Comparison of ENCODE assay signal across 15 cellular contexts in the genomic region with DNA sequence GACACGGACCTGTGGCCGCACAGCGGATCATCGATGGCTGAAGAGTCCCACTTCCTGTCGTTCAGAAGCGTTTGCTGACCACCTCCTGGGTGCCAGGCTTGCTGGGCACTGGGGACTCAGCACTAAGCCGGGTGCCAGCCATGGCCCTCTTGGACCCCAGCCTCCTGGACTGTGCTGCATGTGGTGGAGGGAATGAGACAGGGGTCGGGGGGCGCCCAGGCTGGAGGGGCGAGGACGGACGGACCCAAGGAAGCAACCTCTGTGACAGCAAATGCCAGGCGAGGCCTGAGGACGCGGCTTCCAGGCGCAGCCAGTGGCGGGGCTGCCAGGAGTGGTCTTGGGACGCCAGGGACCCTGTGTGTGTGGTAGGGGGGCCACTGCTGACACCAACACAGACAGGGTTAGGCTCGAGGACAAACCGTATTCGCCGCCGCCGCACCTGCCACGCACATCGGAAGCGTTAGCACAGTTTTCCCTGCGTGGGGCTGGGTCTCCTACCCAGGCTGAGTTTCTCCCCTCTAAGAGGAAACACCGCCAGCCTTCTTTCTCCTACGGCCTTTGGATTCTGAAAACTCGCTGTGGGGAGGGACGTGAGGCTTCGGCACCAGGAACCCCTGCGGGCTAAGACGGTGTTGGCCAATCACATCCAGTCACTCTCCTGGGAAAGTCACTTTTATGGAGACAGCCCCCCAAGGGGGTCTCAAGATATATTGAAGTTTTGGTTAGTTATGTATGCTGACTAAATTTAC. TPM values are rescaled to one million over a fixed set of nuclear protein-coding genes. Genes with fewer than 3 reads are reported as not detected.
A peak's percentile ranks its signal among the peaks of the same experiment; 100 is the strongest.
DNase-seq lines count a peak whose midpoint lies in the region; ATAC-seq and TF ChIP-seq lines count a peak whose summit lies in the region.
"Had no signal": no experiment of that assay in that cellular context is flagged by ENCODE, and none has a peak within 500 bp of the region (broad histone marks: within the 10 kb centered on the region; RNA-seq: fewer than 3 reads in every experiment).

No MANE protein-coding gene starts in this region.

- no peak overlapping the region; the same call in 1 of the 2 replicates for H3K27ac ChIP-seq in HUES64 (ENCODE audit: low read depth, low read length)
- H3K27ac ChIP-seq in stomach smooth muscle (ENCODE audit: low read length) = peak overlapping the region; percentile 31

- peaks cover 35% of the 10 kb centered on the region for H3K4me1 ChIP-seq in HUES64 (ENCODE audit: insufficient read depth, low read length)
- peaks cover 38% of the 10 kb centered on the region for H3K4me1 ChIP-seq in stomach smooth muscle (ENCODE audit: control insufficient read depth, insufficient read depth, low read length)

- peak overlapping the region; percentile 19; the same call in 1 of the 2 replicates for H3K9ac ChIP-seq in HUES64 (ENCODE audit: low read depth, low read length)
- H3K9ac ChIP-seq in stomach smooth muscle (ENCODE audit: low read length in 2 of 2) = no peak overlapping the region

- H3K4me3 Mint-ChIP-seq in mesothelial cell of epicardium = no peak overlapping the region
- H3K4me3 Mint-ChIP-seq: activated naive CD4-positive, alpha-beta T cell treated with anti-CD3 and anti-CD28 coated beads, Interleukin-2, amount 10 ng/mL, durations not matched to agents 7 days and 5 days; CD4-positive, alpha-beta T cell; memory B cell had no signal

- H3K27ac Mint-ChIP-seq in mesothelial cell of epicardium = peak overlapping the region; percentile 90
- H3K27ac Mint-ChIP-seq: activated naive CD4-positive, alpha-beta T cell treated with anti-CD3 and anti-CD28 coated beads, Interleukin-2, amount 10 ng/mL, durations not matched to agents 7 days and 5 days; CD4-positive, alpha-beta T cell; memory B cell had no signal

- DNase-seq in ecto neural progenitor cell (ENCODE audit: low spot score) (peak; percentile 48), mesothelial cell of epicardium (ENCODE audit: low spot score in 2 of 2, unreplicated experiment in 2 of 2) (no peak), middle frontal gyrus (ENCODE audit: extremely low spot score, low spot score) (no peak), AML-193 (lab: John Stamatoyannopoulos, UW) (no peak)
- DNase-seq: activated CD8-positive, alpha-beta memory T cell treated with anti-CD3 and anti-CD28 coated beads for 24 hours; activated naive CD4-positive, alpha-beta T cell treated with anti-CD3 and anti-CD28 coated beads, Interleukin-2, amount 10 ng/mL, durations not matched to agents 7 days and 5 days; CD4-positive, alpha-beta T cell; NCI-H1436; T-helper 2 cell had no signal

- H3K9me3 Mint-ChIP-seq in mesothelial cell of epicardium = no peaks in the 10 kb centered on the region
- H3K9me3 Mint-ChIP-seq: activated naive CD4-positive, alpha-beta T cell treated with anti-CD3 and anti-CD28 coated beads, Interleukin-2, amount 10 ng/mL, durations not matched to agents 7 days and 5 days; CD4-positive, alpha-beta T cell; memory B cell had no signal

- TF ChIP-seq CTCF in mesothelial cell of epicardium (IDR thresholded peaks at IDR 0.05; ENCODE audit: unreplicated experiment) = no peak

- no peaks in the 10 kb centered on the region for H3K27me3 ChIP-seq in HUES64 (ENCODE audit: insufficient read depth, low read length)
- H3K27me3 ChIP-seq in stomach smooth muscle (ENCODE audit: control insufficient read depth in 1 of 2, insufficient read depth in 2 of 2, low read length in 2 of 2) = no peaks in the 10 kb centered on the region

- 77% methylated on average over 34 of the region's 35 CpGs for WGBS in HUES64

- peaks cover 8% of the 10 kb centered on the region for H3K9me3 ChIP-seq in HUES64 (ENCODE audit: insufficient read depth, low read depth, low read length)
- H3K9me3 ChIP-seq in stomach smooth muscle (ENCODE audit: control insufficient read depth in 2 of 2, low read length in 2 of 2) = no peaks in the 10 kb centered on the region

- H3K36me3 ChIP-seq in HUES64 (ENCODE audit: insufficient read depth, low read length) (no peaks in the 10 kb centered on the region), stomach smooth muscle (ENCODE audit: control insufficient read depth in 2 of 2, insufficient read depth in 2 of 2, low read length in 2 of 2) (no peaks in the 10 kb centered on the region)

- ATAC-seq in HG02623 (IDR thresholded peaks at IDR 0.05; ENCODE audit: unreplicated experiment) = no peak
- ATAC-seq in HG02759 (IDR thresholded peaks at IDR 0.05; ENCODE audit: unreplicated experiment) = no peak

- no peaks in the 10 kb centered on the region for H3K36me3 Mint-ChIP-seq in mesothelial cell of epicardium
- H3K36me3 Mint-ChIP-seq: activated naive CD4-positive, alpha-beta T cell treated with anti-CD3 and anti-CD28 coated beads, Interleukin-2, amount 10 ng/mL, durations not matched to agents 7 days and 5 days; memory B cell had no signal

- no peak overlapping the region for H3K4me3 ChIP-seq in HUES64 (ENCODE audit: low read length)
- no peak overlapping the region for H3K4me3 ChIP-seq in stomach smooth muscle (ENCODE audit: low read length in 2 of 2)

- no peaks in the 10 kb centered on the region for H3K27me3 Mint-ChIP-seq in mesothelial cell of epicardium (ENCODE audit: low read depth)

- peaks cover 35% of the 10 kb centered on the region for H3K4me1 Mint-ChIP-seq in mesothelial cell of epicardium

RNA-seq across cellular contexts. Expression of a gene that starts 3.1 kb away (rescaled TPM):
- polyA plus RNA-seq in HUES64 (2013, experiment 1 of 2) = 31.5 TPM
- polyA plus RNA-seq in HUES64 (2013, experiment 2 of 2) = 39.4 TPM
- 157 to 163 TPM (median 161 TPM) in 3 replicates for total RNA-seq in mesothelial cell of epicardium
- total RNA-seq: HT-29 had no signal

RNA-seq across cellular contexts. Expression of a gene that starts 12.2 kb away (rescaled TPM):
- polyA plus RNA-seq in HUES64 (2013, experiment 1 of 2) = 35.1 TPM
- 36.8 TPM for polyA plus RNA-seq in HUES64 (2013, experiment 2 of 2)
- 54.5 to 58.5 TPM (median 54.7 TPM) in 3 replicates for total RNA-seq in mesothelial cell of epicardium

RNA-seq across cellular contexts. Expression of a gene that starts 13.6 kb away (rescaled TPM):
- 124 TPM for polyA plus RNA-seq in HUES64 (2013, experiment 1 of 2)
- polyA plus RNA-seq in HUES64 (2013, experiment 2 of 2) = 114 TPM
- total RNA-seq in mesothelial cell of epicardium = 75.5 to 78.6 TPM (median 78.3 TPM) in 3 replicates

RNA-seq across cellular contexts. Expression of a gene that starts 30.3 kb away (rescaled TPM):
- 0.10 TPM for polyA plus RNA-seq in HUES64 (2013, experiment 1 of 2)
- 0.13 TPM for polyA plus RNA-seq in HUES64 (2013, experiment 2 of 2)
- total RNA-seq in mesothelial cell of epicardium = 0.98 to 1.0 TPM (median 1.00 TPM) in 3 replicates

RNA-seq across cellular contexts. Expression of a gene that starts 36.8 kb away (rescaled TPM):
- polyA plus RNA-seq in HUES64 (2013, experiment 1 of 2) = 10.1 TPM
- polyA plus RNA-seq in HUES64 (2013, experiment 2 of 2) = 10.2 TPM
- total RNA-seq in mesothelial cell of epicardium = 17.8 to 19.3 TPM (median 18.5 TPM) in 3 replicates
